Comparison of ENCODE assay signal across 1 cellular context in genomic region chr13:29411493-29411892, GRCh38.
TF ChIP-seq lines count a peak whose summit lies in the region.

No MANE protein-coding gene starts in this region.

TF ChIP-seq in IMR-90, 13 proteins besides CTCF, POLR2A, EP300 and RAD21 (continued from another document):
- TF ChIP-seq NFE2L2 (IDR thresholded peaks at IDR 0.05; ENCODE audit: low read depth, low read length) = peak; percentile 47; the same call in 1 of the 2 replicates
